In the genomic region with DNA sequence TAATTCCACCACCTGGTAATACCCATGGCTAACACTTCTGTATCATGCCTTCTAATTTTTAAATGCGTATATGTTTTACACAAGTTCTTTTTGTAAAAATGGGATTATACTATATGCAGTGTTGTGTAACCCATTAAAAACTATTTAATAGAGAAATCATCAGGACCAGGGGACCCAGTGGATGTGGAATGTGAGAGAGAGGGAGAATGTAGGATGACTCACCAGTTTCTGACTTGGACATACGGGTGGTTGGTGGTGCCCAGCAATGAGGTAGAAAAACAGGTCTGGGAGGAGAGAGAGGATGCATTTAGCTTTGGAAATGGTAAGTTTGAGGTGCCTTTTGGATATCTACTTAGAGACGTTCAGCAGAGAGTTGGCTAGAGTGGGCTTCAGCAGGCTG, we compare ENCODE assay signal across 1 cellular context.
TF ChIP-seq lines count a peak whose summit lies in the region.

No MANE protein-coding gene starts in this region.

TF ChIP-seq in HCT116, 20 proteins besides CTCF, POLR2A, EP300 and RAD21 (continued from another document):
- TF ChIP-seq, protein P1, sequence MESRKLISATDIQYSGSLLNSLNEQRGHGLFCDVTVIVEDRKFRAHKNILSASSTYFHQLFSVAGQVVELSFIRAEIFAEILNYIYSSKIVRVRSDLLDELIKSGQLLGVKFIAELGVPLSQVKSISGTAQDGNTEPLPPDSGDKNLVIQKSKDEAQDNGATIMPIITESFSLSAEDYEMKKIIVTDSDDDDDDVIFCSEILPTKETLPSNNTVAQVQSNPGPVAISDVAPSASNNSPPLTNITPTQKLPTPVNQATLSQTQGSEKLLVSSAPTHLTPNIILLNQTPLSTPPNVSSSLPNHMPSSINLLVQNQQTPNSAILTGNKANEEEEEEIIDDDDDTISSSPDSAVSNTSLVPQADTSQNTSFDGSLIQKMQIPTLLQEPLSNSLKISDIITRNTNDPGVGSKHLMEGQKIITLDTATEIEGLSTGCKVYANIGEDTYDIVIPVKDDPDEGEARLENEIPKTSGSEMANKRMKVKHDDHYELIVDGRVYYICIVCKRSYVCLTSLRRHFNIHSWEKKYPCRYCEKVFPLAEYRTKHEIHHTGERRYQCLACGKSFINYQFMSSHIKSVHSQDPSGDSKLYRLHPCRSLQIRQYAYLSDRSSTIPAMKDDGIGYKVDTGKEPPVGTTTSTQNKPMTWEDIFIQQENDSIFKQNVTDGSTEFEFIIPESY (IDR thresholded peaks at IDR 0.05; ENCODE audit: extremely low read depth, insufficient replicate concordance, low read length) = no peak
